26 cellular contexts compared by ENCODE assay signal in genomic region chr11:84541711-84542340, GRCh38.
DNase-seq lines count a peak whose midpoint lies in the region; FAIRE-seq and TF ChIP-seq lines count a peak whose summit lies in the region.
"Had no signal": no experiment of that assay in that cellular context is flagged by ENCODE, and none has a peak within 500 bp of the region (broad histone marks: within the 10 kb centered on the region; RNA-seq: fewer than 3 reads in every experiment).

No MANE protein-coding gene starts in this region.

- H4K20me1 ChIP-seq in astrocyte (ENCODE audit: insufficient read depth, low read length) = no peaks in the 10 kb centered on the region

- in situ Hi-C loops in G401 (cut with HindIII; ENCODE audit: low sequenced_read_pairs) = no loop called here

- H3K4me3 ChIP-seq in astrocyte (ENCODE audit: insufficient read depth, low read depth, low read length) (no peak overlapping the region), fibroblast of pulmonary artery (replicated peaks; ENCODE audit: low read depth, low read length) (no peak overlapping the region)
- H3K4me3 ChIP-seq: cardiac muscle cell, transverse colon had no signal

- H3K27me3 ChIP-seq in astrocyte (ENCODE audit: insufficient read depth, low read length) = no peaks in the 10 kb centered on the region
- H3K27me3 ChIP-seq: cardiac muscle cell, transverse colon had no signal

- no peak for TF ChIP-seq CTCF in astrocyte (IDR thresholded peaks at IDR 0.05; ENCODE audit: insufficient read depth, low read depth, low read length)
- no peak for TF ChIP-seq CTCF in fibroblast of pulmonary artery (IDR thresholded peaks at IDR 0.05; ENCODE audit: low read length, missing control alignments)

- H3K27ac Mint-ChIP-seq in astrocyte (ENCODE audit: unreplicated experiment) = peak overlapping the region; percentile 50
- H3K27ac Mint-ChIP-seq: activated CD4-positive, alpha-beta memory T cell treated with anti-CD3 and anti-CD28 coated beads for 36 hours; activated naive CD8-positive, alpha-beta T cell treated with anti-CD3 and anti-CD28 coated beads, Interleukin-2, amount 10 ng/mL, durations not matched to agents 7 days and 5 days; B cell had no signal

- H3K4me2 ChIP-seq in astrocyte (ENCODE audit: low read length) = peak overlapping the region; percentile 8

- H3K4me1 Mint-ChIP-seq in astrocyte (ENCODE audit: low read depth, unreplicated experiment) = peaks cover 22% of the 10 kb centered on the region
- H3K4me1 Mint-ChIP-seq: activated naive CD8-positive, alpha-beta T cell treated with anti-CD3 and anti-CD28 coated beads, Interleukin-2, amount 10 ng/mL, durations not matched to agents 7 days and 5 days; B cell; IgD-negative memory B cell had no signal

- H3K9me3 Mint-ChIP-seq in astrocyte (ENCODE audit: unreplicated experiment) = no peaks in the 10 kb centered on the region

- H3K27ac ChIP-seq in astrocyte (ENCODE audit: low read depth, low read length) = no peak overlapping the region
- H3K27ac ChIP-seq: cardiac muscle cell, transverse colon had no signal

- H3K27me3 Mint-ChIP-seq in astrocyte (ENCODE audit: low read depth, unreplicated experiment) = peaks cover 3% of the 10 kb centered on the region
- H3K27me3 Mint-ChIP-seq: activated CD4-positive, alpha-beta memory T cell treated with anti-CD3 and anti-CD28 coated beads for 36 hours had no signal

- no peaks in the 10 kb centered on the region for H3K36me3 ChIP-seq in astrocyte (ENCODE audit: insufficient read depth, low read length)
- H3K36me3 ChIP-seq: cardiac muscle cell, transverse colon had no signal

- H2AFZ ChIP-seq in astrocyte (ENCODE audit: low read depth, low read length) = no peak overlapping the region

- H3K4me1 ChIP-seq in astrocyte (ENCODE audit: insufficient read depth, low read length) = no peaks in the 10 kb centered on the region
- H3K4me1 ChIP-seq: transverse colon had no signal

- no peak overlapping the region for H3K4me3 Mint-ChIP-seq in astrocyte (ENCODE audit: unreplicated experiment)
- H3K4me3 Mint-ChIP-seq: activated CD4-positive, alpha-beta memory T cell treated with anti-CD3 and anti-CD28 coated beads for 36 hours; activated naive CD8-positive, alpha-beta T cell treated with anti-CD3 and anti-CD28 coated beads, Interleukin-2, amount 10 ng/mL, durations not matched to agents 7 days and 5 days; B cell; IgD-negative memory B cell had no signal

- DNase-seq in HTR-8/SVneo (ENCODE audit: insufficient read length, low spot score) = no peak
- DNase-seq in astrocyte (ENCODE audit: low read depth) = peak; percentile 67
- DNase-seq in fibroblast of pulmonary artery (ENCODE audit: low read depth) = peak; percentile 31
- peak; percentile 56 for DNase-seq in superior temporal gyrus (ENCODE audit: extremely low spot score)
- DNase-seq in DMS153 (lab: John Stamatoyannopoulos, UW) = no peak
- DNase-seq in G401 (ENCODE audit: low spot score) = no peak
- no peak for DNase-seq in HK-2 (ENCODE audit: unreplicated experiment)
- DNase-seq: activated CD4-positive, alpha-beta memory T cell treated with anti-CD3 and anti-CD28 coated beads for 36 hours; activated CD4-positive, CD25-positive, alpha-beta regulatory T cell; activated effector memory CD4-positive, alpha-beta T cell treated with Interleukin-2 at 50 U/mL for 16 hours; activated naive CD8-positive, alpha-beta T cell treated with anti-CD3 and anti-CD28 coated beads, Interleukin-2, amount 10 ng/mL, durations not matched to agents 7 days and 5 days; DMS79; kidney; mammary epithelial cell; NCI-H1436; NCI-H526; occipital lobe; stimulated activated CD4-positive, alpha-beta T cell treated with anti-CD3 and anti-CD28 coated beads, Interleukin-4, amount 100 ng/mL, for 4 hours; stimulated activated naive CD8-positive, alpha-beta T cell treated with anti-CD3 and anti-CD28 coated beads, Interleukin-15, Interleukin-2, amounts not matched to agents 100 U/mL and 50 U/mL, for 24 hours; T1000; transverse colon had no signal

- no peaks in the 10 kb centered on the region for H3K9me3 ChIP-seq in astrocyte (ENCODE audit: insufficient read depth, low read depth, low read length)
- H3K9me3 ChIP-seq: transverse colon had no signal

- FAIRE-seq in HTR-8/SVneo (lab: Jason Lieb, UNC) = peak; percentile 4
- FAIRE-seq in astrocyte (lab: Jason Lieb, UNC) = no peak
- FAIRE-seq: frontal cortex, GM12891, kidney had no signal

- no peaks in the 10 kb centered on the region for H3K36me3 Mint-ChIP-seq in astrocyte (ENCODE audit: low read depth, unreplicated experiment)
- H3K36me3 Mint-ChIP-seq: activated CD4-positive, alpha-beta memory T cell treated with anti-CD3 and anti-CD28 coated beads for 36 hours; activated naive CD8-positive, alpha-beta T cell treated with anti-CD3 and anti-CD28 coated beads, Interleukin-2, amount 10 ng/mL, durations not matched to agents 7 days and 5 days; IgD-negative memory B cell had no signal

- no peaks in the 10 kb centered on the region for H3K79me2 ChIP-seq in astrocyte (ENCODE audit: insufficient read depth, low read length)

- H3K9ac ChIP-seq in astrocyte (ENCODE audit: low read length) = no peak overlapping the region

Comparison
In these comparisons a context has a peak if more than half of its experiments do, and no peak if none do; other contexts are left out.
1. DNase-seq: peak in astrocyte (single experiment), fibroblast of pulmonary artery (single experiment) and superior temporal gyrus (single experiment); none in HTR-8/SVneo (single experiment), DMS153 (single experiment), G401 (single experiment) and HK-2 (single experiment).